ENCODE assay signal across 1 cellular context in the genomic region with DNA sequence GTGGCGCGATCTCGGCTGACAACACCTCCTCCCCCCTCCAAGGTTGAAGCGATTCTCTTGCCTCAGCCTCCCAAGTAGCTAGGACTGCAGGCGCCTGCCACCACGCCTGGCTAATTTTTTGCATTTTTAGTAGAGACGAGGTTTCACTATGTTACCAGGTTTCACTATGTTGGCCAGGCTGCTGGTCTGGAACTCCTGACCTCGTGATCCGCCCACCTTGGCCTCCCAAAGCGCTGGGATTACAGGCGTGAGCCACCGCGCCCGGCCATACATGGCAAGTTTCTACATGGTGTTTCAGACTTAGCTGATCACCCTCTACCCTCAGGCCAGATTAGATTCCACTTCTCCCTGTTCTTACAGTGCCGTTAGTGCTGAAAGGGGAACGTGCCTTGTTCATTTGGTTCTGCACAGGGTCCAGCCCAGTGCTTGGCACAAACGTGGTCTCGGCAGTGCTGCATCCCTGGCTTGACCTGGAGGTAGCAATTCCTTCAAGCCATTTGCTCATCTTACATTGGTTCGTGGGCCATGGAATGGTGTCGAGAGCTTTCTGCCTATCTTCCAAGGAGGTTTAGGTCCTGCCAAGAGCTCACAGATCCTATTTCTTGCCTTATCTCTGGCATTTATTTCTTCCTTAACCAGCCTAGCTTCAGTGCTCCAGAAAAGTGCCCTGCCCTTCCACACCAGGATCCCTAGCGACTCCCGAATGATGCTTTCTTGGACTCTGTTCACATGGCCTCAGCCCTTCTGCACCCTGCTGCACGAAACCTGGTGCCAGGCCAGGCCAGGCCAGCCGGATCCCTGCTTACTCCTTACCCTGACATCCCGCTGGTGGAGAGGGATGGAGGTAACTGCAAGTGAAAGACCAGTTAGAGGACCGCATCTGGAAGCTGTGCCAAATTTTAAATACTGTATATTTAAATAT.
TF ChIP-seq lines count a peak whose summit lies in the region.

No MANE protein-coding gene starts in this region.

TF ChIP-seq in A549, 52 proteins besides CTCF, POLR2A, EP300 and RAD21:
- TF ChIP-seq HDAC2 (IDR thresholded peaks at IDR 0.05) (no peak), RFX5 (IDR thresholded peaks at IDR 0.05) (no peak), MYC (IDR thresholded peaks at IDR 0.05; ENCODE audit: borderline replicate concordance, low read length) (no peak), ZNF302 (CRISPR knock-in tag; IDR thresholded peaks at IDR 0.05) (no peak), NR3C1 (IDR thresholded peaks at IDR 0.05) (no peak), CBX8 (IDR thresholded peaks at IDR 0.05) (no peak), GATA3 (IDR thresholded peaks at IDR 0.05; ENCODE audit: borderline replicate concordance) (no peak), ZFP36 (IDR thresholded peaks at IDR 0.05; ENCODE audit: borderline replicate concordance, partially characterized antibody) (no peak), KDM1A (IDR thresholded peaks at IDR 0.05; ENCODE audit: low read depth) (no peak), PHF8 (IDR thresholded peaks at IDR 0.05; ENCODE audit: borderline replicate concordance, low read depth) (no peak), CHD4 (IDR thresholded peaks at IDR 0.05; ENCODE audit: borderline replicate concordance) (no peak)
- TF ChIP-seq, protein P1, sequence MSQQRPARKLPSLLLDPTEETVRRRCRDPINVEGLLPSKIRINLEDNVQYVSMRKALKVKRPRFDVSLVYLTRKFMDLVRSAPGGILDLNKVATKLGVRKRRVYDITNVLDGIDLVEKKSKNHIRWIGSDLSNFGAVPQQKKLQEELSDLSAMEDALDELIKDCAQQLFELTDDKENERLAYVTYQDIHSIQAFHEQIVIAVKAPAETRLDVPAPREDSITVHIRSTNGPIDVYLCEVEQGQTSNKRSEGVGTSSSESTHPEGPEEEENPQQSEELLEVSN (IDR thresholded peaks at IDR 0.05; ENCODE audit: borderline replicate concordance, low read depth): no peak
TF ChIP-seq in A549: peak in this region for 0.
